27 cellular contexts compared by ENCODE assay signal in genomic region chr2:144500567-144500966, GRCh38. TPM values are rescaled to one million over a fixed set of nuclear protein-coding genes. Genes with fewer than 3 reads are reported as not detected.
DNase-seq lines count a peak whose midpoint lies in the region; ATAC-seq and TF ChIP-seq lines count a peak whose summit lies in the region.
"Had no signal": no experiment of that assay in that cellular context is flagged by ENCODE, and none has a peak within 500 bp of the region (broad histone marks: within the 10 kb centered on the region; RNA-seq: fewer than 3 reads in every experiment).

No MANE protein-coding gene starts in this region.

- peak; percentile 46 to 48 for ATAC-seq in activated T-cell treated with anti-CD3 and anti-CD28 coated beads, Interleukin-2, amount 50 U/mL, for 4 hours
- ATAC-seq in natural killer cell = no peak
- no peak for ATAC-seq in GM21723 (IDR thresholded peaks at IDR 0.05; ENCODE audit: unreplicated experiment)
- ATAC-seq: A549; activated CD8-positive, alpha-beta memory T cell treated with anti-CD3 and anti-CD28 coated beads, Interleukin-2, amount 10 ng/mL, durations not matched to agents 7 days and 5 days; stimulated activated naive B cell treated with anti-CD40 and anti-IgM and Interleukin-4, amounts not matched to agents 10 μg/mL and 1 μg/mL and 100 μg/mL, for 72 hours; T-helper 17 cell had no signal

- H3K27me3 ChIP-seq in ascending aorta = no peaks in the 10 kb centered on the region
- H3K27me3 ChIP-seq: adrenal gland, upper lobe of left lung had no signal

- H3K4me3 ChIP-seq in ascending aorta = no peak overlapping the region
- H3K4me3 ChIP-seq: A549, adrenal gland, GM23248, upper lobe of left lung had no signal

- H3K36me3 Mint-ChIP-seq in activated T-cell treated with anti-CD3 and anti-CD28 coated beads, Interleukin-2, amount 50 U/mL, for 4 hours (ENCODE audit: insufficient read depth) = peaks cover 1% of the 10 kb centered on the region
- H3K36me3 Mint-ChIP-seq in natural killer cell (peaks cover 25% of the 10 kb centered on the region), MCF 10A (ENCODE audit: insufficient read depth, unreplicated experiment) (peaks cover 4% of the 10 kb centered on the region)

- no peaks in the 10 kb centered on the region for H3K9me3 Mint-ChIP-seq in activated T-cell treated with anti-CD3 and anti-CD28 coated beads, Interleukin-2, amount 50 U/mL, for 4 hours
- no peaks in the 10 kb centered on the region for H3K9me3 Mint-ChIP-seq in natural killer cell
- H3K9me3 Mint-ChIP-seq in MCF 10A (ENCODE audit: unreplicated experiment) = no peaks in the 10 kb centered on the region
- H3K9me3 Mint-ChIP-seq: stimulated activated naive B cell treated with anti-CD40 and anti-IgM and Interleukin-4, amounts not matched to agents 10 μg/mL and 1 μg/mL and 100 μg/mL, for 72 hours had no signal

- H3K9me3 ChIP-seq in ascending aorta = no peaks in the 10 kb centered on the region
- H3K9me3 ChIP-seq: A549, adrenal gland, upper lobe of left lung had no signal

- DNase-seq in activated T-cell treated with anti-CD3 and anti-CD28 coated beads, Interleukin-2, amount 50 U/mL, for 4 hours = no peak
- DNase-seq in activated T-cell treated with anti-CD3 and anti-CD28 coated beads for 4 hours (no peak), caudate nucleus (lab: John Stamatoyannopoulos, UW) (no peak), natural killer cell (no peak), ascending aorta (ENCODE audit: low spot score in 2 of 2) (no peak), MCF 10A (ENCODE audit: unreplicated experiment) (no peak)
- DNase-seq: activated CD4-positive, alpha-beta T cell treated with anti-CD3 and anti-CD28 coated beads for 4 hours; activated CD8-positive, alpha-beta memory T cell treated with anti-CD3 and anti-CD28 coated beads, Interleukin-2, amount 10 ng/mL, durations not matched to agents 7 days and 5 days; activated gamma-delta T cell; adrenal gland; COR-L47; DMS79; GF-D8; left cardiac atrium; NCI-H1105 treated with DMSO at 0.1 percent for 48 hours; NCI-H2081; NCI-H226; NCI-H748 treated with DMSO at 0.1 percent for 48 hours; stimulated activated CD4-positive, alpha-beta T cell treated with anti-CD3 and anti-CD28 coated beads, Interleukin-4, amount 100 ng/mL, for 1 hour; stimulated activated naive B cell treated with anti-CD40 and anti-IgM and Interleukin-4, amounts not matched to agents 10 μg/mL and 1 μg/mL and 100 μg/mL, for 72 hours; T-helper 17 cell; upper lobe of left lung had no signal

- peaks cover 23% of the 10 kb centered on the region for H3K4me1 Mint-ChIP-seq in activated T-cell treated with anti-CD3 and anti-CD28 coated beads, Interleukin-2, amount 50 U/mL, for 4 hours (ENCODE audit: low read depth)
- peaks cover 82 to 91% of the 10 kb centered on the region in 2 donors for H3K4me1 Mint-ChIP-seq in natural killer cell
- peaks cover 27% of the 10 kb centered on the region for H3K4me1 Mint-ChIP-seq in MCF 10A (ENCODE audit: insufficient read depth, unreplicated experiment)

- H3K27ac Mint-ChIP-seq in natural killer cell (no peak overlapping the region), MCF 10A (ENCODE audit: low read depth, unreplicated experiment) (no peak overlapping the region)
- H3K27ac Mint-ChIP-seq: activated CD8-positive, alpha-beta memory T cell treated with anti-CD3 and anti-CD28 coated beads, Interleukin-2, amount 10 ng/mL, durations not matched to agents 7 days and 5 days; B cell; stimulated activated naive B cell treated with anti-CD40 and anti-IgM and Interleukin-4, amounts not matched to agents 10 μg/mL and 1 μg/mL and 100 μg/mL, for 72 hours; T-helper 17 cell had no signal

- H3K4me1 ChIP-seq in ascending aorta = peaks cover 4 to 48% of the 10 kb centered on the region in 2 donors

- H3K4me3 Mint-ChIP-seq in activated T-cell treated with anti-CD3 and anti-CD28 coated beads, Interleukin-2, amount 50 U/mL, for 4 hours = no peak overlapping the region
- peak overlapping the region; percentile 29 for H3K4me3 Mint-ChIP-seq in natural killer cell
- no peak overlapping the region for H3K4me3 Mint-ChIP-seq in MCF 10A (ENCODE audit: unreplicated experiment)
- H3K4me3 Mint-ChIP-seq: activated CD8-positive, alpha-beta memory T cell treated with anti-CD3 and anti-CD28 coated beads, Interleukin-2, amount 10 ng/mL, durations not matched to agents 7 days and 5 days; B cell; stimulated activated naive B cell treated with anti-CD40 and anti-IgM and Interleukin-4, amounts not matched to agents 10 μg/mL and 1 μg/mL and 100 μg/mL, for 72 hours; T-helper 17 cell had no signal

- TF ChIP-seq CTCF in natural killer cell (IDR thresholded peaks at IDR 0.05) (no peak), ascending aorta (IDR thresholded peaks at IDR 0.05) (no peak), MCF 10A (IDR thresholded peaks at IDR 0.05; ENCODE audit: unreplicated experiment) (no peak)

- H3K27me3 Mint-ChIP-seq in activated T-cell treated with anti-CD3 and anti-CD28 coated beads, Interleukin-2, amount 50 U/mL, for 4 hours (ENCODE audit: low read depth) = peaks cover 2% of the 10 kb centered on the region
- no peaks in the 10 kb centered on the region for H3K27me3 Mint-ChIP-seq in natural killer cell (ENCODE audit: low read depth in 2 of 2)
- H3K27me3 Mint-ChIP-seq in MCF 10A (ENCODE audit: insufficient read depth, unreplicated experiment) = no peaks in the 10 kb centered on the region
- H3K27me3 Mint-ChIP-seq: activated CD8-positive, alpha-beta memory T cell treated with anti-CD3 and anti-CD28 coated beads, Interleukin-2, amount 10 ng/mL, durations not matched to agents 7 days and 5 days; B cell; stimulated activated naive B cell treated with anti-CD40 and anti-IgM and Interleukin-4, amounts not matched to agents 10 μg/mL and 1 μg/mL and 100 μg/mL, for 72 hours had no signal

- BruUV-seq in MCF 10A (replicated peaks; lab: Mats Ljungman, UMichigan) = no TSS peak

- H3K36me3 ChIP-seq in ascending aorta = no peaks in the 10 kb centered on the region

- POLR2A ChIA-PET in MCF 10A (lab: Yijun Ruan, JAX) = interaction anchor here (0.7 kb wide), 1 partner anchor 13 kb away, joined by 5 read pairs; no protein-coding TSS in a partner anchor

- CTCF ChIA-PET in MCF 10A (lab: Yijun Ruan, JAX) = no interaction called here

- intact Hi-C loops in natural killer cell (cut with micrococcal nuclease) (no loop called here), ascending aorta (cut with DNase I) (no loop called here), MCF 10A (cut with micrococcal nuclease) (no loop called here)

- H3K27ac ChIP-seq in caudate nucleus (ENCODE audit: low read depth, low read length) = peak overlapping the region; percentile 39
- peak overlapping the region; percentile 57 for H3K27ac ChIP-seq in temporal lobe (ENCODE audit: low read depth, low read length)
- H3K27ac ChIP-seq in ascending aorta = no peak overlapping the region
- H3K27ac ChIP-seq: A549, GM23248 had no signal

RNA-seq across cellular contexts. Expression of gene ZEB2, which starts 19.4 kb away (rescaled TPM):
- 10 to 100 TPM; 14.4 to 35.9 (median 25.1) TPM for total RNA-seq in activated T-cell treated with anti-CD3 and anti-CD28 coated beads, Interleukin-2, amount 50 U/mL, for 4 hours
- total RNA-seq in natural killer cell = 1,000 to 10,000 TPM in 1 of 3 donors, 100 to 1,000 TPM in 2; 718 to 1,143 (median 944) TPM
- total RNA-seq in temporal lobe = 283 TPM
- total RNA-seq in ascending aorta = 74.6 TPM
- total RNA-seq in MCF 10A (2022) = 28.2 and 39.9 TPM in 2 replicates

Comparison
In these comparisons a context has a peak if more than half of its experiments do, and no peak if none do; other contexts are left out.
1. ATAC-seq: peak in activated T-cell treated with anti-CD3 and anti-CD28 coated beads, Interleukin-2, amount 50 U/mL, for 4 hours (2 of 2); none in natural killer cell (0 of 3) and GM21723 (single experiment).
2. H3K27ac ChIP-seq: peak in caudate nucleus (single experiment) and temporal lobe (single experiment); none in ascending aorta (0 of 2).